In the genomic region with DNA sequence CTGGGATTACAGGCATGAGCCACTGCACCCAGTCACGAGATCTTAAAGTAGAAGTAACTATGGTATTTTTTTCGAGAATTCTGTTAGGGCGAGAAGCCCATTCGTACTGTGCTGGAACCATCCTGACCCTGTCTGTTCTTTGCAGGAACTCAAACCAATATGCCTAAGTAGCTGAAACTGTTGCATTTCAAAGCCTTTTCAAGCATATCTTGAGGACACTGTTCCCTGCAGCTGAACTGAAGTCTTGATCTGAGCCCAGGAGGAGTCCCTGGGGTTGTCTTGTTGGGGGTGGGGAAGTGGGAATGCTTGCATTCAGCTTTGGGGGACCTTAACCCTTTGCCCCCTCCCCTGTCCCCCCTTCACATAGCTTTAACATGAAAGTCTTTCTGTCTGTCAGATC, we compare ENCODE assay signal across 1 cellular context.
TF ChIP-seq lines count a peak whose summit lies in the region.

No MANE protein-coding gene starts in this region.

TF ChIP-seq in A549, 52 proteins besides CTCF, POLR2A, EP300 and RAD21 (continued from another document):
- TF ChIP-seq, protein P1, sequence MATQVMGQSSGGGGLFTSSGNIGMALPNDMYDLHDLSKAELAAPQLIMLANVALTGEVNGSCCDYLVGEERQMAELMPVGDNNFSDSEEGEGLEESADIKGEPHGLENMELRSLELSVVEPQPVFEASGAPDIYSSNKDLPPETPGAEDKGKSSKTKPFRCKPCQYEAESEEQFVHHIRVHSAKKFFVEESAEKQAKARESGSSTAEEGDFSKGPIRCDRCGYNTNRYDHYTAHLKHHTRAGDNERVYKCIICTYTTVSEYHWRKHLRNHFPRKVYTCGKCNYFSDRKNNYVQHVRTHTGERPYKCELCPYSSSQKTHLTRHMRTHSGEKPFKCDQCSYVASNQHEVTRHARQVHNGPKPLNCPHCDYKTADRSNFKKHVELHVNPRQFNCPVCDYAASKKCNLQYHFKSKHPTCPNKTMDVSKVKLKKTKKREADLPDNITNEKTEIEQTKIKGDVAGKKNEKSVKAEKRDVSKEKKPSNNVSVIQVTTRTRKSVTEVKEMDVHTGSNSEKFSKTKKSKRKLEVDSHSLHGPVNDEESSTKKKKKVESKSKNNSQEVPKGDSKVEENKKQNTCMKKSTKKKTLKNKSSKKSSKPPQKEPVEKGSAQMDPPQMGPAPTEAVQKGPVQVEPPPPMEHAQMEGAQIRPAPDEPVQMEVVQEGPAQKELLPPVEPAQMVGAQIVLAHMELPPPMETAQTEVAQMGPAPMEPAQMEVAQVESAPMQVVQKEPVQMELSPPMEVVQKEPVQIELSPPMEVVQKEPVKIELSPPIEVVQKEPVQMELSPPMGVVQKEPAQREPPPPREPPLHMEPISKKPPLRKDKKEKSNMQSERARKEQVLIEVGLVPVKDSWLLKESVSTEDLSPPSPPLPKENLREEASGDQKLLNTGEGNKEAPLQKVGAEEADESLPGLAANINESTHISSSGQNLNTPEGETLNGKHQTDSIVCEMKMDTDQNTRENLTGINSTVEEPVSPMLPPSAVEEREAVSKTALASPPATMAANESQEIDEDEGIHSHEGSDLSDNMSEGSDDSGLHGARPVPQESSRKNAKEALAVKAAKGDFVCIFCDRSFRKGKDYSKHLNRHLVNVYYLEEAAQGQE (IDR thresholded peaks at IDR 0.05), result no peak
- TF ChIP-seq, protein P2, sequence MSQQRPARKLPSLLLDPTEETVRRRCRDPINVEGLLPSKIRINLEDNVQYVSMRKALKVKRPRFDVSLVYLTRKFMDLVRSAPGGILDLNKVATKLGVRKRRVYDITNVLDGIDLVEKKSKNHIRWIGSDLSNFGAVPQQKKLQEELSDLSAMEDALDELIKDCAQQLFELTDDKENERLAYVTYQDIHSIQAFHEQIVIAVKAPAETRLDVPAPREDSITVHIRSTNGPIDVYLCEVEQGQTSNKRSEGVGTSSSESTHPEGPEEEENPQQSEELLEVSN (IDR thresholded peaks at IDR 0.05; ENCODE audit: borderline replicate concordance, low read depth), result no peak
- TF ChIP-seq, protein P3, sequence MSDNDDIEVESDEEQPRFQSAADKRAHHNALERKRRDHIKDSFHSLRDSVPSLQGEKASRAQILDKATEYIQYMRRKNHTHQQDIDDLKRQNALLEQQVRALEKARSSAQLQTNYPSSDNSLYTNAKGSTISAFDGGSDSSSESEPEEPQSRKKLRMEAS (IDR thresholded peaks at IDR 0.05), result no peak
- no peak for TF ChIP-seq NPAS2 (CRISPR knock-in tag; IDR thresholded peaks at IDR 0.05; ENCODE audit: borderline replicate concordance)
- TF ChIP-seq HEYL (CRISPR knock-in tag; IDR thresholded peaks at IDR 0.05), result no peak
- no peak for TF ChIP-seq KDM5A (IDR thresholded peaks at IDR 0.05)
- TF ChIP-seq FOXS1 (CRISPR knock-in tag; IDR thresholded peaks at IDR 0.05), result no peak
- TF ChIP-seq, protein P4, sequence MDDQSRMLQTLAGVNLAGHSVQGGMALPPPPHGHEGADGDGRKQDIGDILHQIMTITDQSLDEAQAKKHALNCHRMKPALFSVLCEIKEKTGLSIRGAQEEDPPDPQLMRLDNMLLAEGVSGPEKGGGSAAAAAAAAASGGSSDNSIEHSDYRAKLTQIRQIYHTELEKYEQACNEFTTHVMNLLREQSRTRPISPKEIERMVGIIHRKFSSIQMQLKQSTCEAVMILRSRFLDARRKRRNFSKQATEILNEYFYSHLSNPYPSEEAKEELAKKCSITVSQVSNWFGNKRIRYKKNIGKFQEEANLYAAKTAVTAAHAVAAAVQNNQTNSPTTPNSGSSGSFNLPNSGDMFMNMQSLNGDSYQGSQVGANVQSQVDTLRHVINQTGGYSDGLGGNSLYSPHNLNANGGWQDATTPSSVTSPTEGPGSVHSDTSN (IDR thresholded peaks at IDR 0.05), result no peak
- TF ChIP-seq RARB (CRISPR knock-in tag; IDR thresholded peaks at IDR 0.05), result no peak
- no peak for TF ChIP-seq CHD4 (IDR thresholded peaks at IDR 0.05; ENCODE audit: borderline replicate concordance)
- TF ChIP-seq TP53 (CRISPR knock-in tag; IDR thresholded peaks at IDR 0.05), result no peak
- TF ChIP-seq, protein P5, sequence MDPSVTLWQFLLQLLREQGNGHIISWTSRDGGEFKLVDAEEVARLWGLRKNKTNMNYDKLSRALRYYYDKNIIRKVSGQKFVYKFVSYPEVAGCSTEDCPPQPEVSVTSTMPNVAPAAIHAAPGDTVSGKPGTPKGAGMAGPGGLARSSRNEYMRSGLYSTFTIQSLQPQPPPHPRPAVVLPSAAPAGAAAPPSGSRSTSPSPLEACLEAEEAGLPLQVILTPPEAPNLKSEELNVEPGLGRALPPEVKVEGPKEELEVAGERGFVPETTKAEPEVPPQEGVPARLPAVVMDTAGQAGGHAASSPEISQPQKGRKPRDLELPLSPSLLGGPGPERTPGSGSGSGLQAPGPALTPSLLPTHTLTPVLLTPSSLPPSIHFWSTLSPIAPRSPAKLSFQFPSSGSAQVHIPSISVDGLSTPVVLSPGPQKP (IDR thresholded peaks at IDR 0.05; ENCODE audit: low read depth, low read length), result no peak
